In genomic region chr1:19311503-19311930, GRCh38 we compare ENCODE assay signal across 8 cellular contexts. TPM values are rescaled to one million over a fixed set of nuclear protein-coding genes. Genes with fewer than 3 reads are reported as not detected.
DNase-seq lines count a peak whose midpoint lies in the region; ATAC-seq and TF ChIP-seq lines count a peak whose summit lies in the region.

No MANE protein-coding gene starts in this region.

- DNase-seq in AG04450 (ENCODE audit: low read depth, low spot score), result no peak
- DNase-seq in NCI-H69 (lab: John Stamatoyannopoulos, UW), result peak; percentile 34
- DNase-seq in cerebellum (ENCODE audit: low spot score), result peak; percentile 22
- DNase-seq in upper lobe of right lung, result no peak
- DNase-seq in NCI-H1694 (lab: John Stamatoyannopoulos, UW), result no peak

- H3K27ac ChIP-seq in AG04450 (ENCODE audit: low read depth, low read length) (no peak overlapping the region), mesodermal cell (ENCODE audit: low read depth, low read length, severe bottlenecking) (peak overlapping the region; percentile 41), upper lobe of right lung (peak overlapping the region; percentile 67)

- POLR2A ChIA-PET in AG04450 (lab: Yijun Ruan, JAX), result interaction anchor here (0.6 to 2.0 kb wide), 2 partner anchors 12 to 54 kb away, joined by 4 to 6 read pairs; no protein-coding TSS in a partner anchor

- WGBS in mesodermal cell (ENCODE audit: insufficient coverage in 2 of 2), 2 experiments, result 0 to 1% methylated on average over 28 to 29 of the region's 29 CpGs

- H3K4me3 ChIP-seq in AG04450 (ENCODE audit: low read depth, low read length) (peak overlapping the region; percentile 82), mesodermal cell (ENCODE audit: extremely low read depth, insufficient read depth, low read length, poor library complexity, severe bottlenecking) (peak overlapping the region; percentile 84), upper lobe of right lung (peak overlapping the region; percentile 97)

- H3K9me3 ChIP-seq in AG04450 (ENCODE audit: control insufficient read depth, insufficient read depth, low read length) (no peaks in the 10 kb centered on the region; the same call in 1 of the 2 replicates), mesodermal cell (ENCODE audit: control insufficient read depth, low read length) (no peaks in the 10 kb centered on the region), upper lobe of right lung (no peaks in the 10 kb centered on the region)

- H3K36me3 ChIP-seq in mesodermal cell (ENCODE audit: control insufficient read depth, insufficient read depth, low read length) (peaks cover 38% of the 10 kb centered on the region), upper lobe of right lung (peaks cover 22% of the 10 kb centered on the region)

- TF ChIP-seq CTCF in AG04450 (IDR thresholded peaks at IDR 0.05; ENCODE audit: low read depth, low read length), result no peak
- TF ChIP-seq CTCF in upper lobe of right lung (IDR thresholded peaks at IDR 0.05), result no peak

- ATAC-seq in GM19463 (IDR thresholded peaks at IDR 0.05; ENCODE audit: unreplicated experiment) (peak; percentile 5), upper lobe of right lung (peak; percentile 38), HG02571 (IDR thresholded peaks at IDR 0.05; ENCODE audit: unreplicated experiment) (no peak)

- CTCF ChIA-PET in AG04450 (lab: Charles Lee), result interaction anchor here (0.8 to 1.1 kb wide), 2 partner anchors 15 to 339 kb away, joined by 3 to 4 read pairs; no protein-coding TSS in a partner anchor

- H3K27me3 ChIP-seq in AG04450 (ENCODE audit: control insufficient read depth, insufficient read depth, low read length) (no peaks in the 10 kb centered on the region), upper lobe of right lung (no peaks in the 10 kb centered on the region)

- intact Hi-C loops in upper lobe of right lung (cut with DNase I), result no loop called here

- H3K4me1 ChIP-seq in mesodermal cell (ENCODE audit: control insufficient read depth, insufficient read depth, low read length, poor library complexity, severe bottlenecking), result peaks cover 21% of the 10 kb centered on the region
- H3K4me1 ChIP-seq in upper lobe of right lung, result peaks cover 15% of the 10 kb centered on the region

RNA-seq across cellular contexts. Expression of gene AKR7A2, which starts 0.4 kb away (rescaled TPM):
- 47.5 and 63.6 TPM in 2 replicates for polyA plus RNA-seq in AG04450 (2011; rRNA removed)
- polyA minus RNA-seq in AG04450 (2011; rRNA and poly(A)+ RNA removed), result 24.0 and 37.4 TPM in 2 replicates
- 30.4 TPM for total RNA-seq in cerebellum
- polyA plus RNA-seq in mesodermal cell (2013, experiment 1 of 2), result 58.7 TPM
- 49.3 TPM for polyA plus RNA-seq in mesodermal cell (2013, experiment 2 of 2)
- total RNA-seq in upper lobe of right lung, result 39.1 TPM

RNA-seq across cellular contexts. Expression of gene SLC66A1, which starts 0.6 kb away (rescaled TPM):
- 11.5 and 16.3 TPM in 2 replicates for polyA plus RNA-seq in AG04450 (2011; rRNA removed)
- 10.6 and 11.2 TPM in 2 replicates for polyA minus RNA-seq in AG04450 (2011; rRNA and poly(A)+ RNA removed)
- total RNA-seq in cerebellum (16.2 TPM), upper lobe of right lung (20.9 TPM)
- 24.9 TPM for polyA plus RNA-seq in mesodermal cell (2013, experiment 1 of 2)
- 18.9 TPM for polyA plus RNA-seq in mesodermal cell (2013, experiment 2 of 2)

RNA-seq across cellular contexts. Expression of gene AKR7A3, which starts 22.9 kb away (rescaled TPM):
- 0.19 and 0.46 TPM in 2 replicates for polyA plus RNA-seq in AG04450 (2011; rRNA removed)
- 0.60 TPM in 1 of 2 replicates, not detected in the other for polyA minus RNA-seq in AG04450 (2011; rRNA and poly(A)+ RNA removed)
- 2.1 TPM for total RNA-seq in cerebellum
- polyA plus RNA-seq in mesodermal cell (2013, experiment 1 of 2), result 0.70 TPM
- 0.91 TPM for polyA plus RNA-seq in mesodermal cell (2013, experiment 2 of 2)
- total RNA-seq in upper lobe of right lung, result 0.43 TPM

RNA-seq across cellular contexts. Expression of gene MRTO4, which starts 59.9 kb away (rescaled TPM):
- polyA plus RNA-seq in AG04450 (2011; rRNA removed), result 29.0 and 30.8 TPM in 2 replicates
- polyA minus RNA-seq in AG04450 (2011; rRNA and poly(A)+ RNA removed), result 11.8 and 16.2 TPM in 2 replicates
- total RNA-seq in cerebellum, result 19.9 TPM
- 23.6 TPM for polyA plus RNA-seq in mesodermal cell (2013, experiment 1 of 2)
- polyA plus RNA-seq in mesodermal cell (2013, experiment 2 of 2), result 19.8 TPM
- total RNA-seq in upper lobe of right lung, result 27.3 TPM

Comparison
In these comparisons a context has a peak if more than half of its experiments do, and no peak if none do; other contexts are left out.
1. DNase-seq: peak in NCI-H69 (single experiment) and cerebellum (single experiment); none in AG04450 (single experiment), upper lobe of right lung (single experiment) and NCI-H1694 (single experiment).
2. Peak in every context shown above with its lines, with median percentiles within 50 percentile points of each other: H3K4me3 ChIP-seq.